Comparison of ENCODE assay signal across 9 cellular contexts in genomic region chr11:33899383-33900037, GRCh38. TPM values are rescaled to one million over a fixed set of nuclear protein-coding genes. Genes with fewer than 3 reads are reported as not detected.
A peak's percentile ranks its signal among the peaks of the same experiment; 100 is the strongest.
DNase-seq lines count a peak whose midpoint lies in the region; ATAC-seq and TF ChIP-seq lines count a peak whose summit lies in the region.
"Had no signal": no experiment of that assay in that cellular context is flagged by ENCODE, and none has a peak within 500 bp of the region (broad histone marks: within the 10 kb centered on the region; RNA-seq: fewer than 3 reads in every experiment).

No MANE protein-coding gene starts in this region.

- BruUV-seq in Calu3 (replicated peaks; lab: Mats Ljungman, UMichigan): no TSS peak

- intact Hi-C loops in ascending aorta (cut with DNase I): loop anchor here (2.0 kb wide), 1 partner anchor 37 kb away; no protein-coding TSS in a partner anchor
- intact Hi-C loops in stomach (cut with DNase I; ENCODE audit: low total_unique reads): no loop called here
- intact Hi-C loops in Calu3 (cut with micrococcal nuclease; ENCODE audit: unreplicated experiment): no loop called here

- no peaks in the 10 kb centered on the region for H3K4me1 Mint-ChIP-seq in Calu3 (ENCODE audit: low read depth, unreplicated experiment)
- peaks cover 3 to 7% of the 10 kb centered on the region in 2 donors for H3K4me1 Mint-ChIP-seq in natural killer cell treated with Interleukin-12 subunit alpha and Interleukin-12 subunit beta and Interleukin-15 and Interleukin-18, amount 100 ng/mL, for 72 hours (ENCODE audit: low read depth in 2 of 2)

- H3K4me1 ChIP-seq in ascending aorta (peaks cover 4 to 13% of the 10 kb centered on the region in 2 donors), stomach (peaks cover 0 to 22% (median 5%) of the 10 kb centered on the region in 4 donors)

- no peak for ATAC-seq in HG02759 (IDR thresholded peaks at IDR 0.05; ENCODE audit: unreplicated experiment)
- no peak for ATAC-seq in natural killer cell treated with Interleukin-12 subunit alpha and Interleukin-12 subunit beta and Interleukin-15 and Interleukin-18, amount 100 ng/mL, for 72 hours

- no peak for TF ChIP-seq EP300 in stomach (IDR thresholded peaks at IDR 0.05)

- H3K4me3 Mint-ChIP-seq in Calu3 (ENCODE audit: low read depth, unreplicated experiment): no peak overlapping the region
- no peak overlapping the region for H3K4me3 Mint-ChIP-seq in natural killer cell treated with Interleukin-12 subunit alpha and Interleukin-12 subunit beta and Interleukin-15 and Interleukin-18, amount 100 ng/mL, for 72 hours
- H3K4me3 Mint-ChIP-seq: activated T-cell treated with anti-CD3 and anti-CD28 coated beads, Interleukin-2, amount 50 U/mL, for 24 hours had no signal

- TF ChIP-seq CTCF in HFF-Myc (IDR thresholded peaks at IDR 0.05; ENCODE audit: low read depth, low read length, missing control alignments) (no peak), ascending aorta (IDR thresholded peaks at IDR 0.05) (no peak), stomach (IDR thresholded peaks at IDR 0.05) (no peak), Calu3 (IDR thresholded peaks at IDR 0.05; ENCODE audit: unreplicated experiment) (no peak)

- no peaks in the 10 kb centered on the region for H3K36me3 Mint-ChIP-seq in Calu3 (ENCODE audit: insufficient read depth, unreplicated experiment)
- H3K36me3 Mint-ChIP-seq in natural killer cell treated with Interleukin-12 subunit alpha and Interleukin-12 subunit beta and Interleukin-15 and Interleukin-18, amount 100 ng/mL, for 72 hours: no peaks in the 10 kb centered on the region

- no peak for TF ChIP-seq POLR2A in stomach (IDR thresholded peaks at IDR 0.05)

- H3K27me3 ChIP-seq in ascending aorta: no peaks in the 10 kb centered on the region
- H3K27me3 ChIP-seq in stomach: peaks cover 0 to 4% (median 0%) of the 10 kb centered on the region in 3 donors

- CTCF ChIA-PET in Calu3 (lab: Charles Lee): no interaction called here

- H3K9me3 ChIP-seq in ascending aorta (no peaks in the 10 kb centered on the region), stomach (no peaks in the 10 kb centered on the region)

- H3K27me3 Mint-ChIP-seq in Calu3 (ENCODE audit: unreplicated experiment): peaks cover 67% of the 10 kb centered on the region
- peaks cover 61 to 70% of the 10 kb centered on the region in 2 donors for H3K27me3 Mint-ChIP-seq in natural killer cell treated with Interleukin-12 subunit alpha and Interleukin-12 subunit beta and Interleukin-15 and Interleukin-18, amount 100 ng/mL, for 72 hours

- no peaks in the 10 kb centered on the region for H3K9me3 Mint-ChIP-seq in Calu3 (ENCODE audit: low read depth, unreplicated experiment)
- H3K9me3 Mint-ChIP-seq in natural killer cell treated with Interleukin-12 subunit alpha and Interleukin-12 subunit beta and Interleukin-15 and Interleukin-18, amount 100 ng/mL, for 72 hours: no peaks in the 10 kb centered on the region
- H3K9me3 Mint-ChIP-seq: activated T-cell treated with anti-CD3 and anti-CD28 coated beads, Interleukin-2, amount 50 U/mL, for 24 hours had no signal

- DNase-seq in HFF-Myc (ENCODE audit: extremely low read depth, low read depth) (peak; percentile 77), ascending aorta (ENCODE audit: low spot score in 2 of 2) (peak; percentile 50 to 91), hepatic stellate cell (ENCODE audit: low spot score) (peak; percentile 36), stomach (peak; percentile 50), Calu3 (no peak), NCI-H2081 treated with DMSO at 0.1 percent for 48 hours (lab: John Stamatoyannopoulos, UW) (no peak)
- DNase-seq in natural killer cell treated with Interleukin-12 subunit alpha and Interleukin-12 subunit beta and Interleukin-15 and Interleukin-18, amount 100 ng/mL, for 72 hours (ENCODE audit: low spot score): no peak
- DNase-seq: activated T-cell treated with anti-CD3 and anti-CD28 coated beads, Interleukin-2, amount 50 U/mL, for 24 hours had no signal

- 39 to 55% (median 50%) methylated on average over 11 of the region's 11 CpGs for WGBS in stomach, 5 donors

- H3K27ac ChIP-seq in ascending aorta: peak overlapping the region in 1 of 2 donors; percentile 49
- H3K27ac ChIP-seq in stomach: peak overlapping the region in 3 of 5 donors; percentile 49 to 68 (median 67)

- H3K4me3 ChIP-seq in HFF-Myc (replicated peaks; ENCODE audit: low read depth, low read length): no peak overlapping the region
- H3K4me3 ChIP-seq in ascending aorta: no peak overlapping the region
- H3K4me3 ChIP-seq in stomach: no peak overlapping the region

- H3K36me3 ChIP-seq in ascending aorta (no peaks in the 10 kb centered on the region), stomach (no peaks in the 10 kb centered on the region)

- H3K27ac Mint-ChIP-seq in Calu3 (ENCODE audit: unreplicated experiment): no peak overlapping the region
- H3K27ac Mint-ChIP-seq in natural killer cell treated with Interleukin-12 subunit alpha and Interleukin-12 subunit beta and Interleukin-15 and Interleukin-18, amount 100 ng/mL, for 72 hours: no peak overlapping the region
- H3K27ac Mint-ChIP-seq: activated T-cell treated with anti-CD3 and anti-CD28 coated beads, Interleukin-2, amount 50 U/mL, for 24 hours had no signal

RNA-seq across cellular contexts. Expression of gene LMO2, which starts 7.6 kb away (rescaled TPM):
- total RNA-seq in ascending aorta (56.0 TPM), stomach (10 to 100 TPM in 3 of 5 donors, 1 to 10 TPM in 1, not detected in 1; 9.6 to 54.7 (median 12.3) TPM), Calu3 (2022) (0.38 and 1.3 TPM in 2 replicates)
- polyA plus RNA-seq in stomach: 10 to 100 TPM in 2 of 3 donors, 1 to 10 TPM in 1; 9.1 to 12.7 (median 11.5) TPM
- not detected for total RNA-seq in natural killer cell treated with Interleukin-12 subunit alpha and Interleukin-12 subunit beta and Interleukin-15 and Interleukin-18, amount 100 ng/mL, for 72 hours

Comparison
In these comparisons a context has a peak if more than half of its experiments do, and no peak if none do; other contexts are left out.
1. DNase-seq: peak in HFF-Myc (single experiment), ascending aorta (2 of 2), hepatic stellate cell (single experiment) and stomach (single experiment); none in Calu3 (single experiment), NCI-H2081 treated with DMSO at 0.1 percent for 48 hours (single experiment) and natural killer cell treated with Interleukin-12 subunit alpha and Interleukin-12 subunit beta and Interleukin-15 and Interleukin-18, amount 100 ng/mL, for 72 hours (single experiment).